In genomic region chr11:118921121-118921928, GRCh38 we compare ENCODE assay signal across 8 cellular contexts. TPM values are rescaled to one million over a fixed set of nuclear protein-coding genes. Genes with fewer than 3 reads are reported as not detected.
A peak's percentile ranks its signal among the peaks of the same experiment; 100 is the strongest.
DNase-seq lines count a peak whose midpoint lies in the region; ATAC-seq and TF ChIP-seq lines count a peak whose summit lies in the region.

No MANE protein-coding gene starts in this region.

- ATAC-seq in lower lobe of right lung (peak; percentile 39 to 46), GM21515 (IDR thresholded peaks at IDR 0.05; ENCODE audit: unreplicated experiment) (no peak), HG02840 (IDR thresholded peaks at IDR 0.05; ENCODE audit: low FRiP score, unreplicated experiment) (no peak)

- no peak for TF ChIP-seq CTCF in colonic mucosa (IDR thresholded peaks at IDR 0.05)
- TF ChIP-seq CTCF in lower lobe of right lung (IDR thresholded peaks at IDR 0.05), result no peak
- no peak for TF ChIP-seq CTCF in tibial artery (IDR thresholded peaks at IDR 0.05)

- peak overlapping the region; percentile 72 to 97 for H3K9ac ChIP-seq in colonic mucosa (ENCODE audit: low read depth in 2 of 2, low read length in 2 of 2)

- DNase-seq in CD1c-positive myeloid dendritic cell (ENCODE audit: extremely low spot score) (peak; percentile 81), NCI-H460 (ENCODE audit: extremely low read depth, low read depth) (peak; percentile 73), colonic mucosa (peak; percentile 68), lower lobe of right lung (peak; percentile 80), tibial artery (peak; percentile 91 to 95), HEK293T (ENCODE audit: extremely low spot score) (no peak)

- H3K4me3 ChIP-seq in colonic mucosa (peak overlapping the region; percentile 88), lower lobe of right lung (peak overlapping the region; percentile 93), tibial artery (peak overlapping the region; percentile 72 to 91)

- H3K9me3 ChIP-seq in colonic mucosa, result no peaks in the 10 kb centered on the region
- H3K9me3 ChIP-seq in lower lobe of right lung, result no peaks in the 10 kb centered on the region
- H3K9me3 ChIP-seq in tibial artery, result no peaks in the 10 kb centered on the region

- no peaks in the 10 kb centered on the region for H3K27me3 ChIP-seq in colonic mucosa
- H3K27me3 ChIP-seq in lower lobe of right lung (ENCODE audit: low read depth), result no peaks in the 10 kb centered on the region
- H3K27me3 ChIP-seq in tibial artery, result no peaks in the 10 kb centered on the region

- peaks cover 62% of the 10 kb centered on the region for H3K4me1 ChIP-seq in colonic mucosa
- peaks cover 89% of the 10 kb centered on the region for H3K4me1 ChIP-seq in lower lobe of right lung
- H3K4me1 ChIP-seq in tibial artery, result peaks cover 28 to 77% (median 64%) of the 10 kb centered on the region in 4 donors

- POLR2A ChIA-PET in HEK293T (lab: Yijun Ruan, JAX), result interaction anchor here (0.8 to 1.5 kb wide), 3 partner anchors 12 to 130 kb away, joined by 3 to 4 read pairs (median 3); partner anchors contain the start of gene DDX6

- H3K36me3 ChIP-seq in colonic mucosa (no peaks in the 10 kb centered on the region), lower lobe of right lung (no peaks in the 10 kb centered on the region), tibial artery (no peaks in the 10 kb centered on the region)

- CTCF ChIA-PET in HEK293T (lab: Yijun Ruan, JAX), result no interaction called here

- intact Hi-C loops in colonic mucosa (cut with DNase I) (no loop called here), lower lobe of right lung (cut with DNase I) (no loop called here), tibial artery (cut with DNase I; ENCODE audit: low total_unique reads) (no loop called here)

- H3K27ac ChIP-seq in colonic mucosa (peak overlapping the region; percentile 100), lower lobe of right lung (peak overlapping the region; percentile 90), tibial artery (peak overlapping the region; percentile 85 to 99)

TF ChIP-seq in HEK293T, 16 proteins besides CTCF, POLR2A, EP300 and RAD21:
- TF ChIP-seq L3MBTL2 (conservative IDR thresholded peaks at IDR 0.05) (no peak; the same call in 1 of the 2 replicates), ARNT (IDR thresholded peaks at IDR 0.05) (no peak), FOXA1 (IDR thresholded peaks at IDR 0.05) (no peak), PKNOX1 (IDR thresholded peaks at IDR 0.05) (no peak), TARDBP (IDR thresholded peaks at IDR 0.05) (no peak), HDGF (IDR thresholded peaks at IDR 0.05; ENCODE audit: borderline replicate concordance) (no peak), SUZ12 (IDR thresholded peaks at IDR 0.05) (no peak), BHLHE40 (IDR thresholded peaks at IDR 0.05; ENCODE audit: borderline replicate concordance) (no peak), NFRKB (IDR thresholded peaks at IDR 0.05) (no peak), CTBP1 (IDR thresholded peaks at IDR 0.05; ENCODE audit: borderline replicate concordance) (no peak), ELF4 (IDR thresholded peaks at IDR 0.05) (no peak), SP1 (IDR thresholded peaks at IDR 0.05) (no peak), LEF1 (IDR thresholded peaks at IDR 0.05; ENCODE audit: borderline replicate concordance) (no peak), FOXK2 (IDR thresholded peaks at IDR 0.05) (no peak), FOXM1 (IDR thresholded peaks at IDR 0.05; ENCODE audit: borderline replicate concordance) (no peak), ZNF384 (IDR thresholded peaks at IDR 0.05) (no peak)
TF ChIP-seq in HEK293T: peak in this region for 0.

RNA-seq across cellular contexts. Expression of gene BCL9L, which starts 4.4 kb away (rescaled TPM):
- 12.1 and 16.4 TPM in 2 replicates for total RNA-seq in NCI-H460 (2014; rRNA removed; shearing (Covaris generic))
- 10.2 and 14.0 TPM in 2 replicates for polyA plus RNA-seq in NCI-H460 (2014; cell fraction: nucleus; rRNA removed)
- total RNA-seq in colonic mucosa (10 to 100 TPM; 31.4 to 37.4 TPM), lower lobe of right lung (48.9 TPM)

RNA-seq across cellular contexts. Expression of gene UPK2, which starts 34.8 kb away (rescaled TPM):
- total RNA-seq in NCI-H460 (2014; rRNA removed; shearing (Covaris generic)), result not detected in 2 replicates
- polyA plus RNA-seq in NCI-H460 (2014; cell fraction: nucleus; rRNA removed), result not detected in 2 replicates
- total RNA-seq in colonic mucosa (not detected), lower lobe of right lung (not detected)

RNA-seq across cellular contexts. Expression of gene CXCR5, which starts 37.6 kb away (rescaled TPM):
- total RNA-seq in NCI-H460 (2014; rRNA removed; shearing (Covaris generic)), result 0.02 TPM in 1 of 2 replicates, not detected in the other
- not detected in 2 replicates for polyA plus RNA-seq in NCI-H460 (2014; cell fraction: nucleus; rRNA removed)
- total RNA-seq in colonic mucosa (under 1 TPM; 0.05 to 0.19 TPM), lower lobe of right lung (0.09 TPM)

RNA-seq across cellular contexts. Expression of gene FOXR1, which starts 50.2 kb away (rescaled TPM):
- not detected in 2 replicates for total RNA-seq in NCI-H460 (2014; rRNA removed; shearing (Covaris generic))
- polyA plus RNA-seq in NCI-H460 (2014; cell fraction: nucleus; rRNA removed), result not detected in 2 replicates
- total RNA-seq in colonic mucosa (not detected), lower lobe of right lung (not detected)

Comparison
In these comparisons a context has a peak if more than half of its experiments do, and no peak if none do; other contexts are left out.
1. ATAC-seq: peak in lower lobe of right lung (2 of 2); none in GM21515 (single experiment) and HG02840 (single experiment).
2. Peak in every context shown above with its lines, with median percentiles within 50 percentile points of each other: H3K27ac ChIP-seq and H3K4me3 ChIP-seq.